Comparison of ENCODE assay signal across 29 cellular contexts in the genomic region with DNA sequence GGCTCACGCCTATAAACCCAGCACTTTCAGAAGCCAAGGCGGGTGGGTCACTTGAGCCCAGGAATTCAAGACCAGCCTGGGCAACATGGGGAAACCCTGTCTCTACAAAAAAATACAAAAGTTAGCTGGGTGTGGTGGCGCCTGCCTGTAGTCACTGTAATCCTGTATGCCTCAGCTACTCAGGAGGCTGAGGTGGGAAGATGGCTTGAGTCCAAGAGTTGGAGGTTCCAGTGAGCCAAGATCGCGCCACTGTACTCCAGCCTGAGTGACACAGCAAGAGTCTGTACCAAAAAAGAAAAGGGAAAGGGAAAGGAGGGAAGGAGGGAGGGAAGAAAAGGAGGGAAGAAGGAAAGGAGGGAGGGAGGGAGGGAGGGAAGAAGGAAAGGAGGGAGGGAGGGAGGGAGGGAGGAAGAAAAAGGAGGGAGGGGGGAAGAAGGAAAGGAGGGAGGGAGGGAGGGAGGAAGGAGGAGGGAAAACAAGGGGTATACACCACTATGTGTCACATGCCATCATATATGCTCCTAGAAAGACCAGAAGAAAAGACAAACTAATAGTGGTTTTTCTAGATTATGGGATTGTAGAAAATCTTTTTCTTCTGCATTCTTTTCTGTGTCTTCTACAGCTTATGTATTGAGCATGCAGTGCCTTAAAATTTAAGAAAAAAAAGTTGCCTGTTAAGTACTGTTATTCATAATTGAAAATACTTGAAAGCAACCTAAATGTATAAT.
DNase-seq lines count a peak whose midpoint lies in the region; ATAC-seq and TF ChIP-seq lines count a peak whose summit lies in the region.
"Had no signal": no experiment of that assay in that cellular context is flagged by ENCODE, and none has a peak within 500 bp of the region (broad histone marks: within the 10 kb centered on the region; RNA-seq: fewer than 3 reads in every experiment).

No MANE protein-coding gene starts in this region.

- TF ChIP-seq CTCF in MCF 10A (IDR thresholded peaks at IDR 0.05; ENCODE audit: unreplicated experiment): no peak
- no peak for TF ChIP-seq CTCF in breast epithelium (IDR thresholded peaks at IDR 0.05)
- no peak for TF ChIP-seq CTCF in mammary epithelial cell (conservative IDR thresholded peaks at IDR 0.05 in 1 of 2, IDR thresholded peaks at IDR 0.05 in 1 of 2; ENCODE audit: extremely low read depth in 1 of 2, insufficient read depth in 1 of 2, low read depth in 1 of 2, low read length in 2 of 2)
- no peak for TF ChIP-seq CTCF in retinal pigment epithelial cell (conservative IDR thresholded peaks at IDR 0.05; ENCODE audit: low read depth, low read length)
- no peak for TF ChIP-seq CTCF in RWPE1 (conservative IDR thresholded peaks at IDR 0.05; ENCODE audit: low read depth)

- H3K27me3 ChIP-seq in breast epithelium (no peaks in the 10 kb centered on the region), mammary epithelial cell (ENCODE audit: insufficient read depth, low read length) (no peaks in the 10 kb centered on the region)
- H3K27me3 ChIP-seq: BE2C, cardiac muscle cell, tibial artery, vagina had no signal

- DNase-seq in MCF 10A (ENCODE audit: unreplicated experiment): peak; percentile 26
- no peak for DNase-seq in breast epithelium (ENCODE audit: low spot score in 2 of 2)
- peak; percentile 43 for DNase-seq in LoVo (ENCODE audit: low spot score)
- peak; percentile 11 for DNase-seq in mammary epithelial cell
- peak; percentile 24 for DNase-seq in retinal pigment epithelial cell (ENCODE audit: low read depth)
- no peak for DNase-seq in RWPE1 (ENCODE audit: low spot score)
- DNase-seq: activated effector memory CD4-positive, alpha-beta T cell treated with anti-CD3 and anti-CD28 coated beads, Interleukin-2, amount 50 U/mL, for 16 hours; activated naive CD8-positive, alpha-beta T cell treated with anti-CD3 and anti-CD28 coated beads for 36 hours; activated T-cell treated with anti-CD3 and anti-CD28 coated beads, Interleukin-2, amount 50 U/mL, for 24 hours; anterior cingulate cortex; BE2C; CD8-positive, alpha-beta T cell; cortex of kidney; effector memory CD4-positive, alpha-beta T cell; HCEC 1CT; head of caudate nucleus; islet precursor cell; Kasumi-1; NCI-H226; stimulated activated CD4-positive, alpha-beta T cell treated with anti-CD3 and anti-CD28 coated beads, Interleukin-2, amount 100 ng/mL, for 48 hours; T-cell; tibial artery had no signal

- POLR2A ChIA-PET in MCF 10A (lab: Yijun Ruan, JAX): no interaction called here
- POLR2A ChIA-PET in RWPE1 (lab: Yijun Ruan, JAX; ENCODE audit: low non-redundant PET): no interaction called here

- H3K4me2 ChIP-seq in mammary epithelial cell (ENCODE audit: insufficient read depth, low read depth, low read length): no peak overlapping the region

- peaks cover 8% of the 10 kb centered on the region for H3K36me3 Mint-ChIP-seq in MCF 10A (ENCODE audit: insufficient read depth, unreplicated experiment)
- H3K36me3 Mint-ChIP-seq: WTC11 had no signal

- H3K4me1 ChIP-seq in breast epithelium: no peaks in the 10 kb centered on the region
- H3K4me1 ChIP-seq in mammary epithelial cell (ENCODE audit: insufficient read depth, low read length): no peaks in the 10 kb centered on the region

- H3K27me3 Mint-ChIP-seq in MCF 10A (ENCODE audit: insufficient read depth, unreplicated experiment): no peaks in the 10 kb centered on the region
- H3K27me3 Mint-ChIP-seq: activated naive CD8-positive, alpha-beta T cell treated with anti-CD3 and anti-CD28 coated beads for 36 hours; activated T-cell treated with anti-CD3 and anti-CD28 coated beads, Interleukin-2, amount 50 U/mL, for 24 hours; T-cell had no signal

- no peaks in the 10 kb centered on the region for H3K9me3 Mint-ChIP-seq in MCF 10A (ENCODE audit: unreplicated experiment)
- H3K9me3 Mint-ChIP-seq: activated naive CD8-positive, alpha-beta T cell treated with anti-CD3 and anti-CD28 coated beads for 36 hours; activated T-cell treated with anti-CD3 and anti-CD28 coated beads, Interleukin-2, amount 50 U/mL, for 24 hours; CD8-positive, alpha-beta T cell; mesothelial cell of epicardium; T-cell; WTC11 had no signal

- CTCF ChIA-PET in MCF 10A (lab: Yijun Ruan, JAX): no interaction called here
- CTCF ChIA-PET in mammary epithelial cell (lab: Charles Lee; ENCODE audit: low non-redundant PET): no interaction called here
- CTCF ChIA-PET in RWPE1 (lab: Yijun Ruan, JAX): no interaction called here

- no peak overlapping the region for H3K4me3 Mint-ChIP-seq in MCF 10A (ENCODE audit: unreplicated experiment)
- H3K4me3 Mint-ChIP-seq: activated naive CD8-positive, alpha-beta T cell treated with anti-CD3 and anti-CD28 coated beads for 36 hours; activated T-cell treated with anti-CD3 and anti-CD28 coated beads, Interleukin-2, amount 50 U/mL, for 24 hours; CD8-positive, alpha-beta T cell; mesothelial cell of epicardium; T-cell; WTC11 had no signal

- intact Hi-C loops in MCF 10A (cut with micrococcal nuclease) (no loop called here), breast epithelium (cut with DNase I; ENCODE audit: low total_unique reads) (no loop called here), mammary epithelial cell (cut with micrococcal nuclease) (no loop called here)

- no peaks in the 10 kb centered on the region for H4K20me1 ChIP-seq in mammary epithelial cell (ENCODE audit: insufficient read depth, low read length)

- H3K9me3 ChIP-seq in breast epithelium (no peaks in the 10 kb centered on the region), mammary epithelial cell (replicated peaks; ENCODE audit: insufficient read depth, low read length) (no peaks in the 10 kb centered on the region)
- H3K9me3 ChIP-seq: BE2C, tibial artery, vagina had no signal

- no peaks in the 10 kb centered on the region for H3K79me2 ChIP-seq in mammary epithelial cell (ENCODE audit: insufficient read depth, low read length)

- ATAC-seq in HG02938 (IDR thresholded peaks at IDR 0.05; ENCODE audit: unreplicated experiment) (no peak), GM21381 (IDR thresholded peaks at IDR 0.05; ENCODE audit: unreplicated experiment) (no peak)
- ATAC-seq: CD8-positive, alpha-beta T cell; sciatic nerve; T-cell; WTC11 had no signal

- in situ Hi-C loops in mammary epithelial cell (cut with MboI; ENCODE audit: low sequenced_read_pairs in 2 of 2): no loop called here

- H3K9ac ChIP-seq in mammary epithelial cell (ENCODE audit: insufficient read depth, low read length): no peak overlapping the region

- H3K36me3 ChIP-seq in breast epithelium (no peaks in the 10 kb centered on the region), mammary epithelial cell (ENCODE audit: insufficient read depth, low read length) (no peaks in the 10 kb centered on the region)
- H3K36me3 ChIP-seq: BE2C, cardiac muscle cell, tibial artery, vagina had no signal

- WGBS in mammary epithelial cell (ENCODE audit: low coverage, missing lambda C conversion rate): 100% methylated on average over 4 of the region's 5 CpGs

- H2AFZ ChIP-seq in mammary epithelial cell (ENCODE audit: low read depth, low read length): no peak overlapping the region

- H3K27ac Mint-ChIP-seq in MCF 10A (ENCODE audit: low read depth, unreplicated experiment): no peak overlapping the region
- H3K27ac Mint-ChIP-seq: activated naive CD8-positive, alpha-beta T cell treated with anti-CD3 and anti-CD28 coated beads for 36 hours; activated T-cell treated with anti-CD3 and anti-CD28 coated beads, Interleukin-2, amount 50 U/mL, for 24 hours; CD8-positive, alpha-beta T cell; mesothelial cell of epicardium; T-cell; WTC11 had no signal

- dilution Hi-C loops in mammary epithelial cell (cut with HindIII; ENCODE audit: low sequenced_read_pairs): no loop called here

- H3K4me3 ChIP-seq in breast epithelium (no peak overlapping the region), mammary epithelial cell (replicated peaks in 1 of 3; ENCODE audit: insufficient read depth in 1 of 3, low read depth in 2 of 3, low read length in 3 of 3) (no peak overlapping the region), retinal pigment epithelial cell (ENCODE audit: low read length) (no peak overlapping the region)
- H3K4me3 ChIP-seq: cardiac muscle cell, tibial artery, vagina had no signal

- BruUV-seq in MCF 10A (replicated peaks; lab: Mats Ljungman, UMichigan): no TSS peak
- BruUV-seq in mammary epithelial cell (replicated peaks; lab: Mats Ljungman, UMichigan): no TSS peak

- H3K27ac ChIP-seq in breast epithelium (no peak overlapping the region), mammary epithelial cell (ENCODE audit: insufficient read depth, low read depth, low read length) (no peak overlapping the region), RWPE1 (no peak overlapping the region)
- H3K27ac ChIP-seq: cardiac muscle cell, tibial artery, vagina had no signal

- H3K4me1 Mint-ChIP-seq in MCF 10A (ENCODE audit: insufficient read depth, unreplicated experiment): peaks cover 11% of the 10 kb centered on the region

- TF ChIP-seq POLR2A in breast epithelium (IDR thresholded peaks at IDR 0.05): no peak

Comparison
In these comparisons a context has a peak if more than half of its experiments do, and no peak if none do; other contexts are left out.
1. DNase-seq: peak in MCF 10A (single experiment), LoVo (single experiment), mammary epithelial cell (single experiment) and retinal pigment epithelial cell (single experiment); none in breast epithelium (0 of 2) and RWPE1 (single experiment).